30 cellular contexts compared by ENCODE assay signal in genomic region chr10:43091846-43092245, GRCh38. TPM values are rescaled to one million over a fixed set of nuclear protein-coding genes. Genes with fewer than 3 reads are reported as not detected.
A peak's percentile ranks its signal among the peaks of the same experiment; 100 is the strongest.
DNase-seq lines count a peak whose midpoint lies in the region; ATAC-seq, FAIRE-seq and TF ChIP-seq lines count a peak whose summit lies in the region.
"Had no signal": no experiment of that assay in that cellular context is flagged by ENCODE, and none has a peak within 500 bp of the region (broad histone marks: within the 10 kb centered on the region; RNA-seq: fewer than 3 reads in every experiment).

No MANE protein-coding gene starts in this region.

- H3K36me3 ChIP-seq in HEK293 (ENCODE audit: control insufficient read depth in 2 of 2, insufficient read depth in 1 of 2, low read length in 2 of 2) (no peaks in the 10 kb centered on the region), HepG2 (replicated peaks in 1 of 2; ENCODE audit: control insufficient read depth in 1 of 2, insufficient read depth in 2 of 2, low read length in 2 of 2) (no peaks in the 10 kb centered on the region), left ventricle myocardium inferior (no peaks in the 10 kb centered on the region)
- H3K36me3 ChIP-seq: esophagus muscularis mucosa, thyroid gland had no signal

- H3K4me3 ChIP-seq in HEK293 (ENCODE audit: low read depth, low read length) (no peak overlapping the region), HepG2 (replicated peaks in 1 of 3; ENCODE audit: insufficient read depth in 1 of 3, low read depth in 2 of 3, low read length in 3 of 3) (no peak overlapping the region), left ventricle myocardium inferior (no peak overlapping the region)
- H3K4me3 ChIP-seq: esophagus muscularis mucosa, psoas muscle, thyroid gland had no signal

- H3K79me2 ChIP-seq in HepG2 (ENCODE audit: insufficient read depth, low read length), result no peaks in the 10 kb centered on the region

- TF ChIP-seq EP300 in HepG2 (IDR thresholded peaks at IDR 0.05; ENCODE audit: low read depth in 2 of 2, low read length in 2 of 2) (no peak), HepG2 (CRISPR knock-in tag; IDR thresholded peaks at IDR 0.05; ENCODE audit: borderline replicate concordance) (no peak)

- FAIRE-seq in HepG2 (lab: Jason Lieb, UNC), result no peak
- FAIRE-seq: A204.1, GM12891 had no signal

- POLR2A ChIA-PET in HEK293 (lab: Yijun Ruan, JAX) (interaction anchor here (0.7 kb wide), 1 partner anchor 28 kb away, joined by 5 read pairs; no protein-coding TSS in a partner anchor), HepG2 (lab: Yijun Ruan, JAX) (no interaction called here)

- no peaks in the 10 kb centered on the region for H4K20me1 ChIP-seq in HepG2 (ENCODE audit: insufficient read depth, low read length)

- no peaks in the 10 kb centered on the region for H3K4me1 ChIP-seq in HEK293 (ENCODE audit: control insufficient read depth, insufficient read depth, low read length)
- no peaks in the 10 kb centered on the region for H3K4me1 ChIP-seq in HepG2 (ENCODE audit: insufficient read depth, low read length)
- no peaks in the 10 kb centered on the region for H3K4me1 ChIP-seq in left ventricle myocardium inferior
- H3K4me1 ChIP-seq: esophagus muscularis mucosa, psoas muscle, thyroid gland had no signal

- intact Hi-C loops in HepG2 (cut with micrococcal nuclease; ENCODE audit: unreplicated experiment), result no loop called here
- intact Hi-C loops in left ventricle myocardium inferior (cut with micrococcal nuclease), result no loop called here

- no peak overlapping the region for H2AFZ ChIP-seq in HepG2 (ENCODE audit: low read length)

- H3K9me3 ChIP-seq in HEK293 (ENCODE audit: control insufficient read depth, insufficient read depth, low read depth, low read length) (no peaks in the 10 kb centered on the region), HepG2 (ENCODE audit: low read length) (no peaks in the 10 kb centered on the region), left ventricle myocardium inferior (replicated peaks) (no peaks in the 10 kb centered on the region)
- H3K9me3 ChIP-seq: esophagus muscularis mucosa, psoas muscle, SK-N-SH, thyroid gland had no signal

- in situ Hi-C loops in HepG2 (cut with HindIII; ENCODE audit: extremely low pct_ligation_motif_present, low pct_unique_long_range_greater_than_20kb), result no loop called here

- H3K27me3 ChIP-seq in HepG2 (ENCODE audit: control insufficient read depth in 1 of 2, insufficient read depth in 2 of 2, low read length in 2 of 2), result peaks cover 5 to 38% of the 10 kb centered on the region in 2 experiments; a peak in 4 of 5 replicates
- peaks cover 50% of the 10 kb centered on the region for H3K27me3 ChIP-seq in left ventricle myocardium inferior (ENCODE audit: low read depth)
- H3K27me3 ChIP-seq: thyroid gland had no signal

- WGBS in HepG2 (ENCODE audit: low lambda C conversion rate), result 5% methylated on average over 3 of the region's 3 CpGs

- no peak for TF ChIP-seq RAD21 in HepG2 (CRISPR knock-in tag; IDR thresholded peaks at IDR 0.05)

- BruUV-seq in HepG2 (replicated peaks; lab: Mats Ljungman, UMichigan), result no TSS peak

- ATAC-seq in HepG2, result no peak
- ATAC-seq: activated CD8-positive, alpha-beta T cell treated with anti-CD3 and anti-CD28 coated beads for 36 hours; CD8-positive, alpha-beta T cell; natural killer cell; psoas muscle; sciatic nerve had no signal

- DNase-seq in AML-193 (lab: John Stamatoyannopoulos, UW) (peak; percentile 65 to 73), NOMO-1 (lab: John Stamatoyannopoulos, UW; ENCODE audit: unreplicated experiment in 2 of 2) (peak; percentile 31 to 86), SKM-1 treated with dmso at 0.1 percent for 144 hours (lab: John Stamatoyannopoulos, UW; ENCODE audit: unreplicated experiment) (peak; percentile 71), HepG2 (ENCODE audit: low spot score) (no peak), left ventricle myocardium inferior (no peak), DMS114 treated with DMSO at 0.1 percent for 48 hours (lab: John Stamatoyannopoulos, UW; ENCODE audit: unreplicated experiment) (no peak)
- no peak for DNase-seq in activated naive CD4-positive, alpha-beta T cell treated with anti-CD3 and anti-CD28 coated beads, Interleukin-2, amount 50 U/mL, for 16 hours
- DNase-seq: activated CD8-positive, alpha-beta T cell treated with anti-CD3 and anti-CD28 coated beads for 36 hours; amniotic stem cell; CD8-positive, alpha-beta T cell; cerebellar nuclear complex; dermis blood vessel endothelial cell; H7; islet precursor cell; natural killer cell; NCI-H2081; NCI-H2227 treated with DMSO at 0.1 percent for 48 hours; NCI-H526 treated with DMSO at 0.1 percent for 48 hours; nucleus accumbens; psoas muscle; SK-N-SH; stimulated activated CD4-positive, alpha-beta T cell treated with anti-CD3 and anti-CD28 coated beads, Interleukin-4, amount 100 ng/mL, for 24 hours; T-helper 2 cell; thyroid gland had no signal

- no peak for TF ChIP-seq POLR2A in HepG2 (IDR thresholded peaks at IDR 0.05; ENCODE audit: insufficient read depth in 1 of 2, low read depth in 2 of 2, low read length in 2 of 2)

- H3K27ac ChIP-seq in HEK293 (ENCODE audit: extremely low read depth, low read depth, low read length), result no peak overlapping the region
- H3K27ac ChIP-seq in HepG2 (ENCODE audit: extremely low read length, insufficient read depth, low read length), result no peak overlapping the region
- no peak overlapping the region for H3K27ac ChIP-seq in left ventricle myocardium inferior (replicated peaks)
- H3K27ac ChIP-seq: esophagus muscularis mucosa, psoas muscle, thyroid gland had no signal

- no peak overlapping the region for H3K4me2 ChIP-seq in HepG2 (ENCODE audit: low read depth, low read length)
- H3K4me2 ChIP-seq: SK-N-SH had no signal

- CTCF ChIA-PET in HEK293 (lab: Yijun Ruan, JAX) (no interaction called here), HepG2 (lab: Yijun Ruan, JAX; ENCODE audit: low intra/inter-chr PET ratio, low total read pairs) (no interaction called here)

- H3K9ac ChIP-seq in HepG2 (ENCODE audit: insufficient read depth, low read depth, low read length), result no peak overlapping the region
- H3K9ac ChIP-seq: SK-N-SH had no signal

- TF ChIP-seq CTCF in HEK293 (tag by site-specific recombination; IDR thresholded peaks at IDR 0.05) (no peak), HepG2 (CRISPR knock-in tag; IDR thresholded peaks at IDR 0.05) (no peak), left ventricle myocardium inferior (IDR thresholded peaks at IDR 0.05; ENCODE audit: borderline replicate concordance) (no peak)

TF ChIP-seq in HEK293, 187 proteins besides CTCF, POLR2A, EP300 and RAD21 (continues in another document):
- no peak for TF ChIP-seq ZNF521 (tag by site-specific recombination; IDR thresholded peaks at IDR 0.05)

TF ChIP-seq in HepG2, 621 proteins besides CTCF, POLR2A, EP300 and RAD21 (continues in another document):
- TF ChIP-seq TOE1 (CRISPR knock-in tag; IDR thresholded peaks at IDR 0.05) (no peak), ZNF629 (CRISPR knock-in tag; conservative IDR thresholded peaks at IDR 0.05) (no peak)

RNA-seq across cellular contexts. Expression of gene RET, which starts 15.0 kb away (rescaled TPM):
- total RNA-seq in HepG2 (2016; rRNA removed; fragmentation: Illumina TruSeq; extraction: Trizol) (0.02 TPM in 1 of 2 replicates, not detected in the other), left ventricle myocardium inferior (0.60 TPM)
- total RNA-seq in HepG2 (2016; cell fraction: cytosol; rRNA removed; fragmentation: Illumina TruSeq; extraction: Trizol; ENCODE audit: low read depth), result not detected in 2 replicates
- not detected in 2 replicates for total RNA-seq in HepG2 (2016; cell fraction: insoluble cytoplasmic fraction; rRNA removed; fragmentation: Illumina TruSeq; extraction: Trizol)
- not detected in 2 replicates for total RNA-seq in HepG2 (2016; cell fraction: membrane; rRNA removed; fragmentation: Illumina TruSeq; extraction: Trizol)
- total RNA-seq in HepG2 (2016; cell fraction: nucleus; rRNA removed; fragmentation: Illumina TruSeq; extraction: Trizol), result not detected in 2 replicates
- polyA plus RNA-seq in HepG2 (2011; rRNA removed), result not detected in 2 replicates
- not detected in 2 replicates for polyA plus RNA-seq in HepG2 (2011; cell fraction: cytosol; rRNA removed)
- polyA plus RNA-seq in HepG2 (2011; cell fraction: nucleus; rRNA removed), result not detected in 2 replicates
- polyA plus RNA-seq in HepG2 (2012), result 0.03 TPM in 1 of 2 replicates, not detected in the other
- polyA plus RNA-seq in HepG2 (2016; cell fraction: cytosol; fragmentation: Illumina TruSeq; extraction: Trizol; ENCODE audit: low read depth), result not detected in 2 replicates
- not detected in 2 replicates for polyA plus RNA-seq in HepG2 (2016; cell fraction: insoluble cytoplasmic fraction; fragmentation: Illumina TruSeq; extraction: Trizol; ENCODE audit: low read depth)
- not detected in 2 replicates for polyA plus RNA-seq in HepG2 (2016; cell fraction: membrane; fragmentation: Illumina TruSeq; extraction: Trizol; ENCODE audit: low read depth)
- not detected in 2 replicates for polyA plus RNA-seq in HepG2 (2016; cell fraction: nucleus; fragmentation: Illumina TruSeq; extraction: Trizol; ENCODE audit: insufficient read depth, low read depth)
- polyA minus RNA-seq in HepG2 (2011; rRNA and poly(A)+ RNA removed; ENCODE audit: low replicate concordance), result 0.04 TPM in 1 of 2 replicates, not detected in the other
- not detected in 2 replicates for polyA minus RNA-seq in HepG2 (2011; cell fraction: cytosol; rRNA and poly(A)+ RNA removed)
- not detected in 2 replicates for polyA minus RNA-seq in HepG2 (2011; cell fraction: nucleus; rRNA and poly(A)+ RNA removed)
- total RNA-seq: CD8-positive, alpha-beta T cell; LHCN-M2 had no signal

RNA-seq across cellular contexts. Expression of gene CSGALNACT2, which starts 46.4 kb away (rescaled TPM):
- total RNA-seq in HepG2 (2016; rRNA removed; fragmentation: Illumina TruSeq; extraction: Trizol) (3.3 and 3.6 TPM in 2 replicates), left ventricle myocardium inferior (7.1 TPM)
- 9.3 and 11.5 TPM in 2 replicates for total RNA-seq in HepG2 (2016; cell fraction: cytosol; rRNA removed; fragmentation: Illumina TruSeq; extraction: Trizol; ENCODE audit: low read depth)
- 3.5 and 3.7 TPM in 2 replicates for total RNA-seq in HepG2 (2016; cell fraction: insoluble cytoplasmic fraction; rRNA removed; fragmentation: Illumina TruSeq; extraction: Trizol)
- 9.4 and 11.4 TPM in 2 replicates for total RNA-seq in HepG2 (2016; cell fraction: membrane; rRNA removed; fragmentation: Illumina TruSeq; extraction: Trizol)
- 4.3 and 4.5 TPM in 2 replicates for total RNA-seq in HepG2 (2016; cell fraction: nucleus; rRNA removed; fragmentation: Illumina TruSeq; extraction: Trizol)
- polyA plus RNA-seq in HepG2 (2011; rRNA removed), result 7.1 and 8.2 TPM in 2 replicates
- 3.4 and 6.9 TPM in 2 replicates for polyA plus RNA-seq in HepG2 (2011; cell fraction: cytosol; rRNA removed)
- polyA plus RNA-seq in HepG2 (2011; cell fraction: nucleus; rRNA removed), result 5.3 and 8.7 TPM in 2 replicates
- 5.8 and 10.3 TPM in 2 replicates for polyA plus RNA-seq in HepG2 (2012)
- 1.3 and 1.5 TPM in 2 replicates for polyA plus RNA-seq in HepG2 (2016; cell fraction: cytosol; fragmentation: Illumina TruSeq; extraction: Trizol; ENCODE audit: low read depth)
- polyA plus RNA-seq in HepG2 (2016; cell fraction: insoluble cytoplasmic fraction; fragmentation: Illumina TruSeq; extraction: Trizol; ENCODE audit: low read depth), result 5.7 TPM in 2 replicates
- 3.9 and 4.4 TPM in 2 replicates for polyA plus RNA-seq in HepG2 (2016; cell fraction: membrane; fragmentation: Illumina TruSeq; extraction: Trizol; ENCODE audit: low read depth)
- 10.6 and 11.0 TPM in 2 replicates for polyA plus RNA-seq in HepG2 (2016; cell fraction: nucleus; fragmentation: Illumina TruSeq; extraction: Trizol; ENCODE audit: insufficient read depth, low read depth)
- 3.1 and 4.4 TPM in 2 replicates for polyA minus RNA-seq in HepG2 (2011; rRNA and poly(A)+ RNA removed; ENCODE audit: low replicate concordance)
- polyA minus RNA-seq in HepG2 (2011; cell fraction: cytosol; rRNA and poly(A)+ RNA removed), result 5.9 and 8.1 TPM in 2 replicates
- polyA minus RNA-seq in HepG2 (2011; cell fraction: nucleus; rRNA and poly(A)+ RNA removed), result 8.2 and 10.3 TPM in 2 replicates

Comparison
In these comparisons a context has a peak if more than half of its experiments do, and no peak if none do; other contexts are left out.
1. DNase-seq: peak in AML-193 (2 of 2), NOMO-1 (2 of 2) and SKM-1 treated with dmso at 0.1 percent for 144 hours (single experiment); none in HepG2 (single experiment), left ventricle myocardium inferior (single experiment), DMS114 treated with DMSO at 0.1 percent for 48 hours (single experiment) and activated naive CD4-positive, alpha-beta T cell treated with anti-CD3 and anti-CD28 coated beads, Interleukin-2, amount 50 U/mL, for 16 hours (single experiment).